ENCODE assay signal across 10 cellular contexts in genomic region chr2:121008978-121009377, GRCh38.
DNase-seq lines count a peak whose midpoint lies in the region; ATAC-seq and TF ChIP-seq lines count a peak whose summit lies in the region.
"Had no signal": no experiment of that assay in that cellular context is flagged by ENCODE, and none has a peak within 500 bp of the region (broad histone marks: within the 10 kb centered on the region; RNA-seq: fewer than 3 reads in every experiment).

No MANE protein-coding gene starts in this region.

- DNase-seq in NCI-H82 (lab: John Stamatoyannopoulos, UW) (peak; percentile 37), NCI-H82 treated with DMSO at 0.1 percent for 48 hours (lab: John Stamatoyannopoulos, UW; ENCODE audit: unreplicated experiment) (no peak), chondrocyte (ENCODE audit: low spot score) (no peak), osteocyte (ENCODE audit: extremely low spot score, unreplicated experiment) (no peak), amniotic stem cell (lab: John Stamatoyannopoulos, UW) (no peak)
- DNase-seq: activated effector memory CD4-positive, alpha-beta T cell treated with anti-CD3 and anti-CD28 coated beads, Interleukin-2, amount 50 U/mL, for 16 hours; NCI-H1930 had no signal

- H3F3A ChIP-seq in Loucy (ENCODE audit: low read depth), result no peaks in the 10 kb centered on the region

- no peaks in the 10 kb centered on the region for H3K4me1 Mint-ChIP-seq in chondrocyte (ENCODE audit: low read depth)
- H3K4me1 Mint-ChIP-seq in osteocyte (ENCODE audit: unreplicated experiment), result no peaks in the 10 kb centered on the region

- H3K27me3 ChIP-seq in Loucy (ENCODE audit: insufficient read depth, low read length, poor library complexity, severe bottlenecking), result no peaks in the 10 kb centered on the region

- no peak overlapping the region for H3K9ac ChIP-seq in Loucy (ENCODE audit: low read depth, low read length, poor library complexity, severe bottlenecking)

- H3K9me3 ChIP-seq in Loucy (ENCODE audit: insufficient read depth, low read depth, low read length), result no peaks in the 10 kb centered on the region

- no peak overlapping the region for H2AFZ ChIP-seq in Loucy (ENCODE audit: low read length)

- H3K9me2 ChIP-seq in Loucy (replicated peaks; ENCODE audit: low read depth, low read length), result no peaks in the 10 kb centered on the region

- no peaks in the 10 kb centered on the region for H4K20me1 ChIP-seq in Loucy (ENCODE audit: insufficient read depth, low read length, poor library complexity, severe bottlenecking)

- H3K79me2 ChIP-seq in Loucy (ENCODE audit: insufficient read depth, low read length), result no peaks in the 10 kb centered on the region

- H3K36me3 ChIP-seq in Loucy (ENCODE audit: insufficient read depth, low read length), result no peaks in the 10 kb centered on the region

- H3K9me3 Mint-ChIP-seq in chondrocyte (ENCODE audit: low read depth) (peaks cover 23% of the 10 kb centered on the region), osteocyte (ENCODE audit: unreplicated experiment) (peaks cover 21% of the 10 kb centered on the region)

- peaks cover 7% of the 10 kb centered on the region for H3K36me3 Mint-ChIP-seq in chondrocyte (ENCODE audit: low read depth)
- H3K36me3 Mint-ChIP-seq in osteocyte (ENCODE audit: unreplicated experiment), result peaks cover 12% of the 10 kb centered on the region

- ATAC-seq in HG02759 (IDR thresholded peaks at IDR 0.05; ENCODE audit: unreplicated experiment) (no peak), HG02981 (IDR thresholded peaks at IDR 0.05; ENCODE audit: unreplicated experiment) (no peak)

- TF ChIP-seq CTCF in Loucy (conservative IDR thresholded peaks at IDR 0.05; ENCODE audit: low read length) (peak; percentile 53), chondrocyte (IDR thresholded peaks at IDR 0.05) (peak; percentile 57), osteocyte (IDR thresholded peaks at IDR 0.05) (peak; percentile 35)

- no peak overlapping the region for H3K4me3 ChIP-seq in Loucy (ENCODE audit: low read length, poor library complexity, severe bottlenecking)

- no peak overlapping the region for H3K27ac Mint-ChIP-seq in chondrocyte (ENCODE audit: unreplicated experiment)
- no peak overlapping the region for H3K27ac Mint-ChIP-seq in osteocyte (ENCODE audit: unreplicated experiment)

- H3K4me1 ChIP-seq in Loucy (ENCODE audit: insufficient read depth, low read length, poor library complexity, severe bottlenecking), result no peaks in the 10 kb centered on the region

- H3K27me3 Mint-ChIP-seq in chondrocyte (ENCODE audit: low read depth), result no peaks in the 10 kb centered on the region
- H3K27me3 Mint-ChIP-seq in osteocyte (ENCODE audit: unreplicated experiment), result peaks cover 30% of the 10 kb centered on the region

- H3K4me3 Mint-ChIP-seq in chondrocyte (ENCODE audit: unreplicated experiment) (no peak overlapping the region), osteocyte (ENCODE audit: unreplicated experiment) (no peak overlapping the region)

- no peak overlapping the region for H3K4me2 ChIP-seq in Loucy (ENCODE audit: low read depth, low read length, poor library complexity, severe bottlenecking)
